25 cellular contexts compared by ENCODE assay signal in the genomic region with DNA sequence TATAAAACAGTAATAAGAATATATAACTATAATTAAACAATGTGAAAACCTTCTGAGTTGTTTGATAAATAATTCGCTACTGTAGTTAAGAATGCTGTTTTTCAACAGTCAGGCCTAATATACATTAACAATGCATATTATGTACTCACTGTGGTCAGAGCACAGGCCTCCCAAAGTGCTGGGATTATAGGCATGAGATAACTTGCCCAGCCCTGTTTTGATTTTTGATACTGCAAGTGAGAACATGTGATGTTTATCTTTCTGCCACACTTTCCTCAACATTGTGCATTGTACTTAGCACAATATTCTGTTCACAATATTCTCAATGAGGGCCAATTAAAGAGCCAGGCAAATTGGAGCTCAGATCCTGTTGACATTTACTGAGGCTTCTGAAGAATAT.
"Had no signal": no experiment of that assay in that cellular context is flagged by ENCODE, and none has a peak within 500 bp of the region (broad histone marks: within the 10 kb centered on the region; RNA-seq: fewer than 3 reads in every experiment).

No MANE protein-coding gene starts in this region.

- H3K4me1 ChIP-seq: pancreas had no signal

- ATAC-seq: activated CD4-positive, CD25-positive, alpha-beta regulatory T cell treated with anti-CD3 and anti-CD28 coated beads, Interleukin-2, amount 50 U/mL, for 24 hours; activated CD8-positive, alpha-beta memory T cell treated with anti-CD3 and anti-CD28 coated beads, Interleukin-2, amount 10 ng/mL, durations not matched to agents 7 days and 5 days; gastroesophageal sphincter; left ventricle myocardium superior; pancreas; right cardiac atrium; T-helper 17 cell had no signal

- H3K27ac Mint-ChIP-seq: activated CD4-positive, alpha-beta memory T cell treated with anti-CD3 and anti-CD28 coated beads, Interleukin-2, amount 10 ng/mL, durations not matched to agents 7 days and 5 days; activated CD4-positive, alpha-beta T cell treated with anti-CD3 and anti-CD28 coated beads, Interleukin-2, amount 10 ng/mL, durations not matched to agents 24 days and 14 days; activated CD8-positive, alpha-beta memory T cell treated with anti-CD3 and anti-CD28 coated beads, Interleukin-2, amount 10 ng/mL, durations not matched to agents 7 days and 5 days; activated naive CD4-positive, alpha-beta T cell treated with anti-CD3 and anti-CD28 coated beads, Interleukin-2, amount 50 U/mL, for 24 hours; dendritic cell treated with granulocyte-macrophage colony-stimulating factor and Interleukin-4, amounts not matched to agents 40 ng/mL and 50 ng/mL, for 4 days; stimulated activated naive CD8-positive, alpha-beta T cell treated with anti-CD3 and anti-CD28 coated beads, Interleukin-15, Interleukin-2, amounts not matched to agents 100 ng/mL and 50 ng/mL, for 24 hours; T-helper 17 cell had no signal

- H3K27ac ChIP-seq: pancreas, thyroid gland had no signal

- H3K4me3 Mint-ChIP-seq: activated CD4-positive, alpha-beta memory T cell treated with anti-CD3 and anti-CD28 coated beads, Interleukin-2, amount 10 ng/mL, durations not matched to agents 7 days and 5 days; activated CD4-positive, alpha-beta T cell treated with anti-CD3 and anti-CD28 coated beads, Interleukin-2, amount 10 ng/mL, durations not matched to agents 24 days and 14 days; activated CD8-positive, alpha-beta memory T cell treated with anti-CD3 and anti-CD28 coated beads, Interleukin-2, amount 10 ng/mL, durations not matched to agents 7 days and 5 days; activated naive CD4-positive, alpha-beta T cell treated with anti-CD3 and anti-CD28 coated beads, Interleukin-2, amount 50 U/mL, for 24 hours; brain; dendritic cell treated with granulocyte-macrophage colony-stimulating factor and Interleukin-4, amounts not matched to agents 40 ng/mL and 50 ng/mL, for 4 days; nephron; stimulated activated naive CD8-positive, alpha-beta T cell treated with anti-CD3 and anti-CD28 coated beads, Interleukin-15, Interleukin-2, amounts not matched to agents 100 ng/mL and 50 ng/mL, for 24 hours; T-helper 17 cell had no signal

- H3K4me1 Mint-ChIP-seq: activated CD4-positive, alpha-beta memory T cell treated with anti-CD3 and anti-CD28 coated beads, Interleukin-2, amount 10 ng/mL, durations not matched to agents 7 days and 5 days; activated CD4-positive, alpha-beta T cell treated with anti-CD3 and anti-CD28 coated beads, Interleukin-2, amount 10 ng/mL, durations not matched to agents 24 days and 14 days; activated CD8-positive, alpha-beta memory T cell treated with anti-CD3 and anti-CD28 coated beads, Interleukin-2, amount 10 ng/mL, durations not matched to agents 7 days and 5 days; activated naive CD4-positive, alpha-beta T cell treated with anti-CD3 and anti-CD28 coated beads, Interleukin-2, amount 50 U/mL, for 24 hours; T-helper 17 cell had no signal

- H3K36me3 Mint-ChIP-seq: activated CD8-positive, alpha-beta memory T cell treated with anti-CD3 and anti-CD28 coated beads, Interleukin-2, amount 10 ng/mL, durations not matched to agents 7 days and 5 days; activated naive CD4-positive, alpha-beta T cell treated with anti-CD3 and anti-CD28 coated beads, Interleukin-2, amount 50 U/mL, for 24 hours; brain had no signal

- H3K36me3 ChIP-seq: esophagus muscularis mucosa, gastroesophageal sphincter, pancreas, thyroid gland had no signal

- H3K9me3 ChIP-seq: esophagus muscularis mucosa, gastroesophageal sphincter, pancreas, thyroid gland had no signal

- H3K4me3 ChIP-seq: esophagus muscularis mucosa, gastroesophageal sphincter, pancreas, thyroid gland had no signal

- H3K27me3 Mint-ChIP-seq: activated CD4-positive, alpha-beta memory T cell treated with anti-CD3 and anti-CD28 coated beads, Interleukin-2, amount 10 ng/mL, durations not matched to agents 7 days and 5 days; activated CD4-positive, alpha-beta T cell treated with anti-CD3 and anti-CD28 coated beads, Interleukin-2, amount 10 ng/mL, durations not matched to agents 24 days and 14 days; activated CD8-positive, alpha-beta memory T cell treated with anti-CD3 and anti-CD28 coated beads, Interleukin-2, amount 10 ng/mL, durations not matched to agents 7 days and 5 days; activated naive CD4-positive, alpha-beta T cell treated with anti-CD3 and anti-CD28 coated beads, Interleukin-2, amount 50 U/mL, for 24 hours; brain; dendritic cell treated with granulocyte-macrophage colony-stimulating factor and Interleukin-4, amounts not matched to agents 40 ng/mL and 50 ng/mL, for 4 days; stimulated activated naive CD8-positive, alpha-beta T cell treated with anti-CD3 and anti-CD28 coated beads, Interleukin-15, Interleukin-2, amounts not matched to agents 100 ng/mL and 50 ng/mL, for 24 hours; T-helper 17 cell had no signal

- H3K9me3 Mint-ChIP-seq: activated CD4-positive, alpha-beta T cell treated with anti-CD3 and anti-CD28 coated beads, Interleukin-2, amount 10 ng/mL, durations not matched to agents 24 days and 14 days; activated naive CD4-positive, alpha-beta T cell treated with anti-CD3 and anti-CD28 coated beads, Interleukin-2, amount 50 U/mL, for 24 hours; brain; nephron had no signal

- H3K27me3 ChIP-seq: esophagus muscularis mucosa, gastroesophageal sphincter, pancreas, thyroid gland had no signal

- DNase-seq: activated CD4-positive, alpha-beta memory T cell treated with anti-CD3 and anti-CD28 coated beads, Interleukin-2, amount 10 ng/mL, durations not matched to agents 7 days and 5 days; activated CD4-positive, alpha-beta T cell treated with anti-CD3 and anti-CD28 coated beads, Interleukin-2, amount 10 ng/mL, durations not matched to agents 24 days and 14 days; activated CD8-positive, alpha-beta memory T cell treated with anti-CD3 and anti-CD28 coated beads, Interleukin-2, amount 10 ng/mL, durations not matched to agents 7 days and 5 days; activated gamma-delta T cell treated with Interleukin-2 at 50 U/mL for 16 hours; activated T-cell treated with anti-CD3 and anti-CD28 coated beads for 4 hours; anterior cingulate cortex; caudate nucleus; effector memory CD4-positive, alpha-beta T cell; head of caudate nucleus; hypothalamus; left ventricle myocardium superior; pancreas; right cardiac atrium; stimulated activated CD4-positive, alpha-beta T cell treated with anti-CD3 and anti-CD28 coated beads, Interleukin-12 subunit alpha, Interleukin-12 subunit beta, amount 100 ng/mL, for 4 hours; substantia nigra; T-helper 17 cell; thyroid gland had no signal
